Comparison of ENCODE assay signal across 8 cellular contexts in genomic region chr3:54196330-54196975, GRCh38.
"Had no signal": no experiment of that assay in that cellular context is flagged by ENCODE, and none has a peak within 500 bp of the region (broad histone marks: within the 10 kb centered on the region; RNA-seq: fewer than 3 reads in every experiment).

No MANE protein-coding gene starts in this region.

- H3K27ac ChIP-seq: GM23248 had no signal

- H3K9ac ChIP-seq: GM23248 had no signal

- H3K4me3 ChIP-seq: GM23248, HAP-1, K562 had no signal

- H2AFZ ChIP-seq: GM23248 had no signal

- H3K36me3 ChIP-seq: HAP-1 had no signal

- ATAC-seq: HCT116, K562 had no signal

- DNase-seq: GM23248, GOT3, H7, HFFc6, IMR-90 had no signal

- H3K9me3 ChIP-seq: HAP-1 had no signal
